In genomic region chr3:11095932-11096265, GRCh38 we compare ENCODE assay signal across 10 cellular contexts. TPM values are rescaled to one million over a fixed set of nuclear protein-coding genes. Genes with fewer than 3 reads are reported as not detected.
DNase-seq lines count a peak whose midpoint lies in the region; ATAC-seq, FAIRE-seq and TF ChIP-seq lines count a peak whose summit lies in the region.
"Had no signal": no experiment of that assay in that cellular context is flagged by ENCODE, and none has a peak within 500 bp of the region (broad histone marks: within the 10 kb centered on the region; RNA-seq: fewer than 3 reads in every experiment).

No MANE protein-coding gene starts in this region.

- TF ChIP-seq POLR2A in A549 (IDR thresholded peaks at IDR 0.05; ENCODE audit: low read length) = no peak

- peak overlapping the region; percentile 78 for H3K4me2 ChIP-seq in A549
- H3K4me2 ChIP-seq in keratinocyte (ENCODE audit: control insufficient read depth, extremely low read depth, insufficient read depth, low read depth, low read length) = peak overlapping the region; percentile 55
- no peak overlapping the region; the same call in 1 of the 2 replicates for H3K4me2 ChIP-seq in PC-9

- peak overlapping the region in 1 of 2 donors; percentile 72 for H3K4me3 Mint-ChIP-seq in activated T-cell treated with anti-CD3 and anti-CD28 coated beads, Interleukin-2, amount 50 U/mL, for 72 hours

- H3K27me3 Mint-ChIP-seq in activated T-cell treated with anti-CD3 and anti-CD28 coated beads, Interleukin-2, amount 50 U/mL, for 72 hours (ENCODE audit: low read depth) = peaks cover 22% of the 10 kb centered on the region

- 71% methylated on average over 8 of the region's 8 CpGs for WGBS in A549 (ENCODE audit: missing lambda C conversion rate)

- DNase-seq in A549 (ENCODE audit: low read depth in 1 of 2, low spot score in 1 of 2) = peak in 1 of 2 experiments; percentile 19
- peak; percentile 10 for DNase-seq in HK-2 (ENCODE audit: unreplicated experiment)
- DNase-seq in brain microvascular endothelial cell = peak; percentile 18
- DNase-seq in keratinocyte (ENCODE audit: low read depth, low spot score) = no peak
- DNase-seq in SKM-1 treated with dmso at 0.1 percent for 144 hours (lab: John Stamatoyannopoulos, UW; ENCODE audit: unreplicated experiment) = no peak
- DNase-seq in activated T-cell treated with anti-CD3 and anti-CD28 coated beads, Interleukin-2, amount 50 U/mL, for 72 hours = no peak
- DNase-seq in Ammon's horn (ENCODE audit: low spot score) = no peak
- DNase-seq in PC-9 = no peak
- DNase-seq: NCI-H2029 had no signal

- intact Hi-C loops in PC-9 (cut with micrococcal nuclease; ENCODE audit: unreplicated experiment) = loop anchor here (2.0 kb wide), 2 partner anchors 41 to 51 kb away; no protein-coding TSS in a partner anchor

- H3K79me2 ChIP-seq in keratinocyte (ENCODE audit: control insufficient read depth, insufficient read depth, low read length) (no peaks in the 10 kb centered on the region), PC-9 (ENCODE audit: low read depth) (no peaks in the 10 kb centered on the region)

- CTCF ChIA-PET in A549 (lab: Yijun Ruan, JAX) = interaction anchor here (0.6 to 7.5 kb wide), 11 partner anchors 15 to 240 kb away, joined by 3 to 56 read pairs (median 4); partner anchors contain the start of gene HRH1
- CTCF ChIA-PET in PC-9 (lab: Charles Lee) = no interaction called here

- peak; percentile 22; a peak in 3 of 6 replicates for ATAC-seq in A549
- ATAC-seq in activated T-cell treated with anti-CD3 and anti-CD28 coated beads, Interleukin-2, amount 50 U/mL, for 72 hours (replicated peaks in 1 of 2) = no peak

- FAIRE-seq in A549 (lab: Jason Lieb, UNC) (no peak), keratinocyte (lab: Jason Lieb, UNC) (no peak)

- H3K36me3 Mint-ChIP-seq in activated T-cell treated with anti-CD3 and anti-CD28 coated beads, Interleukin-2, amount 50 U/mL, for 72 hours (ENCODE audit: insufficient read depth in 2 of 2) = no peaks in the 10 kb centered on the region

- no peaks in the 10 kb centered on the region for H3K9me3 ChIP-seq in A549
- no peaks in the 10 kb centered on the region for H3K9me3 ChIP-seq in keratinocyte (ENCODE audit: control insufficient read depth, low read depth, low read length)
- H3K9me3 ChIP-seq in PC-9 (ENCODE audit: insufficient read depth, low read depth) = no peaks in the 10 kb centered on the region
- H3K9me3 ChIP-seq: mucosa of descending colon had no signal

- peaks cover 18% of the 10 kb centered on the region for H3K4me1 ChIP-seq in A549
- peaks cover 27% of the 10 kb centered on the region for H3K4me1 ChIP-seq in keratinocyte (ENCODE audit: control insufficient read depth, extremely low read depth, insufficient read depth, low read length)
- H3K4me1 ChIP-seq in PC-9 (replicated peaks; ENCODE audit: insufficient read depth) = peaks cover 13% of the 10 kb centered on the region

- H3K27ac Mint-ChIP-seq in activated T-cell treated with anti-CD3 and anti-CD28 coated beads, Interleukin-2, amount 50 U/mL, for 72 hours = no peak overlapping the region

- H3K4me1 Mint-ChIP-seq in activated T-cell treated with anti-CD3 and anti-CD28 coated beads, Interleukin-2, amount 50 U/mL, for 72 hours (ENCODE audit: low read depth) = peaks cover 17% of the 10 kb centered on the region

- POLR2A ChIA-PET in A549 (lab: Yijun Ruan, JAX) = interaction anchor here (1.0 to 1.8 kb wide), 2 partner anchors 41 to 192 kb away, joined by 3 to 15 read pairs; no protein-coding TSS in a partner anchor
- POLR2A ChIA-PET in PC-9 (lab: Charles Lee; ENCODE audit: unreplicated experiment) = interaction anchor here (1.0 kb wide), 1 partner anchor 41 kb away, joined by 9 read pairs; no protein-coding TSS in a partner anchor

- H3K27ac ChIP-seq in A549 (peak overlapping the region; percentile 78 to 92), brain microvascular endothelial cell (peak overlapping the region; percentile 93), keratinocyte (ENCODE audit: control insufficient read depth, insufficient read depth, low read length) (peak overlapping the region; percentile 65), PC-9 (no peak overlapping the region)

- in situ Hi-C loops in brain microvascular endothelial cell (cut with HindIII; ENCODE audit: low pct_ligation_motif_present, low sequenced_read_pairs) = no loop called here

- H3K27me3 ChIP-seq in brain microvascular endothelial cell (replicated peaks) = no peaks in the 10 kb centered on the region
- H3K27me3 ChIP-seq in keratinocyte (ENCODE audit: control insufficient read depth, extremely low read depth, insufficient read depth, low read length) = no peaks in the 10 kb centered on the region
- H3K27me3 ChIP-seq in PC-9 (ENCODE audit: insufficient read depth, low read depth) = no peaks in the 10 kb centered on the region

- TF ChIP-seq CTCF in A549 (IDR thresholded peaks at IDR 0.05) = peak; percentile 37; the same call in 2 of the 3 replicates
- peak; percentile 62 for TF ChIP-seq CTCF in brain microvascular endothelial cell (IDR thresholded peaks at IDR 0.05; ENCODE audit: low read depth, low read length, missing control alignments)
- TF ChIP-seq CTCF in keratinocyte (optimal IDR thresholded peaks at IDR 0.05 in 1 of 3, IDR thresholded peaks at IDR 0.05 in 1 of 3, conservative IDR thresholded peaks at IDR 0.05 in 1 of 3; ENCODE audit: extremely low read depth in 1 of 3, insufficient read depth in 2 of 3, low read length in 3 of 3) = peak in 2 of 3 experiments; percentile 12 to 32
- no peak for TF ChIP-seq CTCF in PC-9 (conservative IDR thresholded peaks at IDR 0.05)

- no peak for TF ChIP-seq EP300 in A549 (IDR thresholded peaks at IDR 0.05)

- H4K20me1 ChIP-seq in keratinocyte (ENCODE audit: control insufficient read depth, extremely low read depth, insufficient read depth, low read length) = no peaks in the 10 kb centered on the region
- no peaks in the 10 kb centered on the region for H4K20me1 ChIP-seq in PC-9 (ENCODE audit: insufficient read depth)

- H3K36me3 ChIP-seq in brain microvascular endothelial cell (replicated peaks) = no peaks in the 10 kb centered on the region
- H3K36me3 ChIP-seq in keratinocyte (ENCODE audit: control insufficient read depth in 2 of 2, extremely low read depth in 1 of 2, insufficient read depth in 2 of 2, low read length in 2 of 2) = no peaks in the 10 kb centered on the region
- H3K36me3 ChIP-seq in PC-9 (ENCODE audit: low read depth) = no peaks in the 10 kb centered on the region

- no peak overlapping the region for H2AFZ ChIP-seq in keratinocyte (ENCODE audit: control insufficient read depth, low read length)
- no peak overlapping the region for H2AFZ ChIP-seq in PC-9

- no peaks in the 10 kb centered on the region for H3K9me2 ChIP-seq in PC-9 (ENCODE audit: insufficient read depth)

- peaks cover 5% of the 10 kb centered on the region; the same call in 1 of the 2 replicates for H3F3A ChIP-seq in PC-9 (ENCODE audit: insufficient read depth, low read depth)

- H3K4me3 ChIP-seq in A549 = no peak overlapping the region; the same call in 2 of the 3 replicates
- peak overlapping the region; percentile 42 for H3K4me3 ChIP-seq in brain microvascular endothelial cell (ENCODE audit: low read depth, low read length)
- no peak overlapping the region for H3K4me3 ChIP-seq in keratinocyte (ENCODE audit: control insufficient read depth in 2 of 3, extremely low read depth in 1 of 3, insufficient read depth in 2 of 3, low read depth in 1 of 3, low read length in 3 of 3)
- H3K4me3 ChIP-seq in PC-9 = no peak overlapping the region
- H3K4me3 ChIP-seq: mucosa of descending colon had no signal

- no peaks in the 10 kb centered on the region for H3K9me3 Mint-ChIP-seq in activated T-cell treated with anti-CD3 and anti-CD28 coated beads, Interleukin-2, amount 50 U/mL, for 72 hours

- no peak for TF ChIP-seq RAD21 in A549 (conservative IDR thresholded peaks at IDR 0.05 in 1 of 2, IDR thresholded peaks at IDR 0.05 in 1 of 2)

- no peaks in the 10 kb centered on the region for H3K9me1 ChIP-seq in keratinocyte (ENCODE audit: control insufficient read depth, extremely low read depth, insufficient read depth, low read length)

- dilution Hi-C loops in keratinocyte (cut with MboI; ENCODE audit: extremely low pct_ligation_motif_present, low sequenced_read_pairs) = no loop called here

- BruUV-seq in PC-9 (replicated peaks; lab: Mats Ljungman, UMichigan) = no TSS peak

- peak overlapping the region; percentile 77 for H3K9ac ChIP-seq in keratinocyte (ENCODE audit: control insufficient read depth, extremely low read depth, insufficient read depth, low read length)

TF ChIP-seq in A549, 52 proteins besides CTCF, POLR2A, EP300 and RAD21:
- TF ChIP-seq BHLHE40 (IDR thresholded peaks at IDR 0.05; ENCODE audit: low read depth, low read length) = no peak
- no peak for TF ChIP-seq SREBF2 (IDR thresholded peaks at IDR 0.05)
- no peak for TF ChIP-seq HOXB5 (CRISPR knock-in tag; IDR thresholded peaks at IDR 0.05)
- TF ChIP-seq CBX2 (IDR thresholded peaks at IDR 0.05; ENCODE audit: borderline replicate concordance, low read depth) = no peak
- no peak for TF ChIP-seq ATOH8 (CRISPR knock-in tag; IDR thresholded peaks at IDR 0.05; ENCODE audit: low read depth)

RNA-seq across cellular contexts. Expression of gene HRH1, which starts 58.4 kb away (rescaled TPM):
- polyA plus RNA-seq in A549 (2011; rRNA removed) (4.2 and 4.7 TPM in 2 replicates), A549 (2017; fragmentation: RNase III; extraction: RNeasy Plus Mini Kit Qiagen cat#74134 plus additional on column Dnase treatment) (3.7 to 4.2 TPM (median 3.7 TPM) in 3 replicates), keratinocyte (10.0 to 15.1 TPM (median 13.9 TPM) in 3 replicates)
- polyA plus RNA-seq in A549 (2012; cell fraction: cytosol; rRNA removed) = 1.2 and 1.6 TPM in 2 replicates
- 1.7 and 2.1 TPM in 2 replicates for polyA plus RNA-seq in A549 (2012; cell fraction: nucleus; rRNA removed)
- 8.4 and 9.8 TPM in 2 replicates for polyA minus RNA-seq in A549 (2011; rRNA and poly(A)+ RNA removed)
- polyA plus RNA-seq in keratinocyte (2011; ENCODE audit: low read depth) = 4.2 TPM
- polyA plus RNA-seq in keratinocyte (2011; cell fraction: cytosol; rRNA removed) = 3.8 and 6.2 TPM in 2 replicates
- polyA plus RNA-seq in keratinocyte (2011; cell fraction: nucleus; rRNA removed) = 17.4 and 18.9 TPM in 2 replicates
- polyA plus RNA-seq in keratinocyte (2012; ENCODE audit: low replicate concordance) = 5.4 and 7.3 TPM in 2 replicates
- 21.3 to 32.9 TPM (median 22.6 TPM) in 3 replicates for polyA minus RNA-seq in keratinocyte
- 5.6 TPM for polyA minus RNA-seq in keratinocyte (2011; cell fraction: cytosol; rRNA and poly(A)+ RNA removed)
- polyA minus RNA-seq in keratinocyte (2011; cell fraction: nucleus; rRNA and poly(A)+ RNA removed) = 15.0 and 34.4 TPM in 2 replicates
- 1 to 10 TPM; 4.6 TPM for total RNA-seq in activated T-cell treated with anti-CD3 and anti-CD28 coated beads, Interleukin-2, amount 50 U/mL, for 72 hours
- 7.4 and 9.2 TPM in 2 replicates for total RNA-seq in PC-9 (2021)

Comparison
In these comparisons a context has a peak if more than half of its experiments do, and no peak if none do; other contexts are left out.
1. ATAC-seq: peak in A549 (2 of 2); none in activated T-cell treated with anti-CD3 and anti-CD28 coated beads, Interleukin-2, amount 50 U/mL, for 72 hours (0 of 2).
2. DNase-seq: peak in HK-2 (single experiment) and brain microvascular endothelial cell (single experiment); none in keratinocyte (single experiment), SKM-1 treated with dmso at 0.1 percent for 144 hours (single experiment), activated T-cell treated with anti-CD3 and anti-CD28 coated beads, Interleukin-2, amount 50 U/mL, for 72 hours (0 of 2), Ammon's horn (single experiment) and PC-9 (0 of 2).